In genomic region chr4:78020677-78021076, GRCh38 we compare ENCODE assay signal across 21 cellular contexts. TPM values are rescaled to one million over a fixed set of nuclear protein-coding genes. Genes with fewer than 3 reads are reported as not detected.
"Had no signal": no experiment of that assay in that cellular context is flagged by ENCODE, and none has a peak within 500 bp of the region (broad histone marks: within the 10 kb centered on the region; RNA-seq: fewer than 3 reads in every experiment).

No MANE protein-coding gene starts in this region.

- FAIRE-seq: frontal cortex, pancreas had no signal

- H3K27me3 ChIP-seq: ascending aorta, breast epithelium, pancreas, sigmoid colon, stomach, testis, upper lobe of right lung had no signal

- H3K27ac ChIP-seq: ascending aorta, breast epithelium, epithelial cell of prostate, pancreas, sigmoid colon, stomach, testis, upper lobe of right lung had no signal

- H3K4me1 ChIP-seq: ascending aorta, breast epithelium, pancreas, sigmoid colon, stomach, testis, upper lobe of right lung had no signal

- H3K4me3 ChIP-seq: ascending aorta, breast epithelium, lung, pancreas, sigmoid colon, stomach, testis, upper lobe of right lung had no signal

- H3K9me3 ChIP-seq: ascending aorta, breast epithelium, pancreas, sigmoid colon, stomach, testis, upper lobe of right lung had no signal

- H3K36me3 ChIP-seq: ascending aorta, breast epithelium, pancreas, sigmoid colon, stomach, upper lobe of right lung had no signal

- DNase-seq: activated CD4-positive, alpha-beta memory T cell treated with anti-CD3 and anti-CD28 coated beads for 36 hours; activated CD4-positive, alpha-beta T cell treated with anti-CD3 and anti-CD28 coated beads for 36 hours; activated CD8-positive, alpha-beta memory T cell treated with anti-CD3 and anti-CD28 coated beads, Interleukin-2, amount 10 ng/mL, durations not matched to agents 7 days and 5 days; activated naive CD4-positive, alpha-beta T cell treated with anti-CD3 and anti-CD28 coated beads for 36 hours; activated T-cell treated with anti-CD3 and anti-CD28 coated beads, Interleukin-2, amount 50 U/mL, for 1 hour; effector memory CD4-positive, alpha-beta T cell; head of caudate nucleus; left colon; naive B cell; pancreas; sigmoid colon; stimulated activated CD4-positive, alpha-beta T cell treated with anti-CD3 and anti-CD28 coated beads, Interleukin-1b, Interleukin-23, amount 100 ng/mL, for 48 hours; stomach; testis; upper lobe of right lung had no signal

RNA-seq across cellular contexts. Expression of gene FRAS1, which starts 36.4 kb away (rescaled TPM):
- total RNA-seq: activated CD4-positive, alpha-beta memory T cell treated with anti-CD3 and anti-CD28 coated beads for 36 hours; activated naive CD4-positive, alpha-beta T cell treated with anti-CD3 and anti-CD28 coated beads for 36 hours; activated T-helper 2 cell treated with anti-CD3 and anti-CD28 coated beads, Interferon-gamma antibody, Interleukin-2, Interleukin-4, amounts not matched to agents 10 μg/mL and 5 μg/mL and 100 μg/mL, durations not matched to agents 14 hours and 24 hours and 36 hours had no signal
